Comparison of ENCODE assay signal across 24 cellular contexts in genomic region chr2:38968021-38968420, GRCh38.
"Had no signal": no experiment of that assay in that cellular context is flagged by ENCODE, and none has a peak within 500 bp of the region (broad histone marks: within the 10 kb centered on the region; RNA-seq: fewer than 3 reads in every experiment).

No MANE protein-coding gene starts in this region.

- H3K9me3 ChIP-seq: stomach, suprapubic skin, testis, thoracic aorta, thyroid gland, tibial artery, tibial nerve, transverse colon, upper lobe of left lung, upper lobe of right lung, uterus, vagina had no signal

- H3K27me3 ChIP-seq: stomach, suprapubic skin, testis, thyroid gland, tibial artery, tibial nerve, transverse colon, upper lobe of left lung, upper lobe of right lung, uterus, vagina had no signal

- H3K36me3 ChIP-seq: stomach, suprapubic skin, thoracic aorta, thyroid gland, transverse colon, upper lobe of left lung, upper lobe of right lung, uterus, vagina had no signal

- H3K27ac ChIP-seq: stomach, suprapubic skin, testis, thoracic aorta, thyroid gland, tibial artery, tibial nerve, transverse colon, upper lobe of left lung, upper lobe of right lung, uterus, vagina had no signal

- DNase-seq: stimulated activated CD4-positive, alpha-beta T cell treated with anti-CD3 and anti-CD28 coated beads, Interleukin-2, amount 100 ng/mL, for 24 hours; stimulated activated CD4-positive, alpha-beta T cell treated with anti-CD3 and anti-CD28 coated beads, Interleukin-2, amount 100 ng/mL, for 48 hours; stimulated activated CD4-positive, alpha-beta T cell treated with anti-CD3 and anti-CD28 coated beads, Interleukin-4, amount 100 ng/mL, for 1 hour; stimulated activated CD4-positive, alpha-beta T cell treated with anti-CD3 and anti-CD28 coated beads, Interleukin-4, amount 100 ng/mL, for 24 hours; stimulated activated CD4-positive, alpha-beta T cell treated with anti-CD3 and anti-CD28 coated beads, Interleukin-4, amount 100 ng/mL, for 4 hours; stimulated activated CD8-positive, alpha-beta memory T cell treated with anti-CD3 and anti-CD28 coated beads, Interleukin-4, amount 100 ng/mL, for 48 hours; stimulated activated naive B cell treated with anti-CD40 and anti-IgM and Interleukin-4, amounts not matched to agents 10 μg/mL and 1 μg/mL and 100 μg/mL, for 72 hours; stimulated activated naive CD4-positive, alpha-beta T cell; stimulated activated naive CD4-positive, alpha-beta T cell treated with Interleukin-2 at 50 U/mL for 16 hours; stimulated activated naive CD8-positive, alpha-beta T cell treated with anti-CD3 and anti-CD28 coated beads, Interleukin-15, amount 100 ng/mL, for 72 hours; stimulated activated naive CD8-positive, alpha-beta T cell treated with anti-CD3 and anti-CD28 coated beads, Interleukin-15, Interleukin-2, amounts not matched to agents 100 U/mL and 50 U/mL, for 24 hours; stomach; substantia nigra; testis; thyroid gland; tibial artery; transverse colon; upper lobe of left lung; upper lobe of right lung; uterus had no signal

- H3K4me1 ChIP-seq: stomach, suprapubic skin, testis, thyroid gland, tibial artery, tibial nerve, transverse colon, upper lobe of left lung, upper lobe of right lung, uterus, vagina had no signal

- H3K4me3 ChIP-seq: stomach, suprapubic skin, testis, thoracic aorta, thyroid gland, tibial artery, tibial nerve, transverse colon, upper lobe of left lung, upper lobe of right lung, uterus, vagina had no signal
